In genomic region chr7:100081535-100082102, GRCh38 we compare ENCODE assay signal across 1 cellular context.
A peak's percentile ranks its signal among the peaks of the same experiment; 100 is the strongest.
TF ChIP-seq lines count a peak whose summit lies in the region.

ZNF3 (minus strand) TSS chr7:100081723; CDS start chr7:100077357, 4,366 bp downstream.

TF ChIP-seq in K562, 482 proteins besides CTCF, POLR2A, EP300 and RAD21 (continued from another document and continues in another):
- TF ChIP-seq, protein P1, sequence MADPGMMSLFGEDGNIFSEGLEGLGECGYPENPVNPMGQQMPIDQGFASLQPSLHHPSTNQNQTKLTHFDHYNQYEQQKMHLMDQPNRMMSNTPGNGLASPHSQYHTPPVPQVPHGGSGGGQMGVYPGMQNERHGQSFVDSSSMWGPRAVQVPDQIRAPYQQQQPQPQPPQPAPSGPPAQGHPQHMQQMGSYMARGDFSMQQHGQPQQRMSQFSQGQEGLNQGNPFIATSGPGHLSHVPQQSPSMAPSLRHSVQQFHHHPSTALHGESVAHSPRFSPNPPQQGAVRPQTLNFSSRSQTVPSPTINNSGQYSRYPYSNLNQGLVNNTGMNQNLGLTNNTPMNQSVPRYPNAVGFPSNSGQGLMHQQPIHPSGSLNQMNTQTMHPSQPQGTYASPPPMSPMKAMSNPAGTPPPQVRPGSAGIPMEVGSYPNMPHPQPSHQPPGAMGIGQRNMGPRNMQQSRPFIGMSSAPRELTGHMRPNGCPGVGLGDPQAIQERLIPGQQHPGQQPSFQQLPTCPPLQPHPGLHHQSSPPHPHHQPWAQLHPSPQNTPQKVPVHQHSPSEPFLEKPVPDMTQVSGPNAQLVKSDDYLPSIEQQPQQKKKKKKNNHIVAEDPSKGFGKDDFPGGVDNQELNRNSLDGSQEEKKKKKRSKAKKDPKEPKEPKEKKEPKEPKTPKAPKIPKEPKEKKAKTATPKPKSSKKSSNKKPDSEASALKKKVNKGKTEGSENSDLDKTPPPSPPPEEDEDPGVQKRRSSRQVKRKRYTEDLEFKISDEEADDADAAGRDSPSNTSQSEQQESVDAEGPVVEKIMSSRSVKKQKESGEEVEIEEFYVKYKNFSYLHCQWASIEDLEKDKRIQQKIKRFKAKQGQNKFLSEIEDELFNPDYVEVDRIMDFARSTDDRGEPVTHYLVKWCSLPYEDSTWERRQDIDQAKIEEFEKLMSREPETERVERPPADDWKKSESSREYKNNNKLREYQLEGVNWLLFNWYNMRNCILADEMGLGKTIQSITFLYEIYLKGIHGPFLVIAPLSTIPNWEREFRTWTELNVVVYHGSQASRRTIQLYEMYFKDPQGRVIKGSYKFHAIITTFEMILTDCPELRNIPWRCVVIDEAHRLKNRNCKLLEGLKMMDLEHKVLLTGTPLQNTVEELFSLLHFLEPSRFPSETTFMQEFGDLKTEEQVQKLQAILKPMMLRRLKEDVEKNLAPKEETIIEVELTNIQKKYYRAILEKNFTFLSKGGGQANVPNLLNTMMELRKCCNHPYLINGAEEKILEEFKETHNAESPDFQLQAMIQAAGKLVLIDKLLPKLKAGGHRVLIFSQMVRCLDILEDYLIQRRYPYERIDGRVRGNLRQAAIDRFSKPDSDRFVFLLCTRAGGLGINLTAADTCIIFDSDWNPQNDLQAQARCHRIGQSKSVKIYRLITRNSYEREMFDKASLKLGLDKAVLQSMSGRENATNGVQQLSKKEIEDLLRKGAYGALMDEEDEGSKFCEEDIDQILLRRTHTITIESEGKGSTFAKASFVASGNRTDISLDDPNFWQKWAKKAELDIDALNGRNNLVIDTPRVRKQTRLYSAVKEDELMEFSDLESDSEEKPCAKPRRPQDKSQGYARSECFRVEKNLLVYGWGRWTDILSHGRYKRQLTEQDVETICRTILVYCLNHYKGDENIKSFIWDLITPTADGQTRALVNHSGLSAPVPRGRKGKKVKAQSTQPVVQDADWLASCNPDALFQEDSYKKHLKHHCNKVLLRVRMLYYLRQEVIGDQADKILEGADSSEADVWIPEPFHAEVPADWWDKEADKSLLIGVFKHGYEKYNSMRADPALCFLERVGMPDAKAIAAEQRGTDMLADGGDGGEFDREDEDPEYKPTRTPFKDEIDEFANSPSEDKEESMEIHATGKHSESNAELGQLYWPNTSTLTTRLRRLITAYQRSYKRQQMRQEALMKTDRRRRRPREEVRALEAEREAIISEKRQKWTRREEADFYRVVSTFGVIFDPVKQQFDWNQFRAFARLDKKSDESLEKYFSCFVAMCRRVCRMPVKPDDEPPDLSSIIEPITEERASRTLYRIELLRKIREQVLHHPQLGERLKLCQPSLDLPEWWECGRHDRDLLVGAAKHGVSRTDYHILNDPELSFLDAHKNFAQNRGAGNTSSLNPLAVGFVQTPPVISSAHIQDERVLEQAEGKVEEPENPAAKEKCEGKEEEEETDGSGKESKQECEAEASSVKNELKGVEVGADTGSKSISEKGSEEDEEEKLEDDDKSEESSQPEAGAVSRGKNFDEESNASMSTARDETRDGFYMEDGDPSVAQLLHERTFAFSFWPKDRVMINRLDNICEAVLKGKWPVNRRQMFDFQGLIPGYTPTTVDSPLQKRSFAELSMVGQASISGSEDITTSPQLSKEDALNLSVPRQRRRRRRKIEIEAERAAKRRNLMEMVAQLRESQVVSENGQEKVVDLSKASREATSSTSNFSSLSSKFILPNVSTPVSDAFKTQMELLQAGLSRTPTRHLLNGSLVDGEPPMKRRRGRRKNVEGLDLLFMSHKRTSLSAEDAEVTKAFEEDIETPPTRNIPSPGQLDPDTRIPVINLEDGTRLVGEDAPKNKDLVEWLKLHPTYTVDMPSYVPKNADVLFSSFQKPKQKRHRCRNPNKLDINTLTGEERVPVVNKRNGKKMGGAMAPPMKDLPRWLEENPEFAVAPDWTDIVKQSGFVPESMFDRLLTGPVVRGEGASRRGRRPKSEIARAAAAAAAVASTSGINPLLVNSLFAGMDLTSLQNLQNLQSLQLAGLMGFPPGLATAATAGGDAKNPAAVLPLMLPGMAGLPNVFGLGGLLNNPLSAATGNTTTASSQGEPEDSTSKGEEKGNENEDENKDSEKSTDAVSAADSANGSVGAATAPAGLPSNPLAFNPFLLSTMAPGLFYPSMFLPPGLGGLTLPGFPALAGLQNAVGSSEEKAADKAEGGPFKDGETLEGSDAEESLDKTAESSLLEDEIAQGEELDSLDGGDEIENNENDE (IDR thresholded peaks at IDR 0.05; ENCODE audit: low read depth, low read length) = no peak
- TF ChIP-seq, protein P2, sequence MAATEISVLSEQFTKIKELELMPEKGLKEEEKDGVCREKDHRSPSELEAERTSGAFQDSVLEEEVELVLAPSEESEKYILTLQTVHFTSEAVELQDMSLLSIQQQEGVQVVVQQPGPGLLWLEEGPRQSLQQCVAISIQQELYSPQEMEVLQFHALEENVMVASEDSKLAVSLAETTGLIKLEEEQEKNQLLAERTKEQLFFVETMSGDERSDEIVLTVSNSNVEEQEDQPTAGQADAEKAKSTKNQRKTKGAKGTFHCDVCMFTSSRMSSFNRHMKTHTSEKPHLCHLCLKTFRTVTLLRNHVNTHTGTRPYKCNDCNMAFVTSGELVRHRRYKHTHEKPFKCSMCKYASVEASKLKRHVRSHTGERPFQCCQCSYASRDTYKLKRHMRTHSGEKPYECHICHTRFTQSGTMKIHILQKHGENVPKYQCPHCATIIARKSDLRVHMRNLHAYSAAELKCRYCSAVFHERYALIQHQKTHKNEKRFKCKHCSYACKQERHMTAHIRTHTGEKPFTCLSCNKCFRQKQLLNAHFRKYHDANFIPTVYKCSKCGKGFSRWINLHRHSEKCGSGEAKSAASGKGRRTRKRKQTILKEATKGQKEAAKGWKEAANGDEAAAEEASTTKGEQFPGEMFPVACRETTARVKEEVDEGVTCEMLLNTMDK (IDR thresholded peaks at IDR 0.05; ENCODE audit: borderline replicate concordance, insufficient read depth, low read depth, low read length, poor library complexity, severe bottlenecking) = peak; percentile 96
- TF ChIP-seq KLF16 (IDR thresholded peaks at IDR 0.05) (peak; percentile 51; the same call in 1 of the 2 replicates), HMG20A (CRISPR knock-in tag; conservative IDR thresholded peaks at IDR 0.05) (no peak), HMGN3 (IDR thresholded peaks at IDR 0.05; ENCODE audit: borderline replicate concordance, extremely low read depth, insufficient read length, low read depth, low read length) (peak; percentile 99), ZBTB12 (CRISPR knock-in tag; IDR thresholded peaks at IDR 0.05) (peak; percentile 70), ARID1B (IDR thresholded peaks at IDR 0.05) (peak; percentile 54; the same call in 1 of the 2 replicates), RREB1 (CRISPR knock-in tag; IDR thresholded peaks at IDR 0.05) (no peak), TEAD4 (IDR thresholded peaks at IDR 0.05; ENCODE audit: low read length) (no peak; the same call in none of the 2 replicates), TEAD4 (CRISPR knock-in tag; IDR thresholded peaks at IDR 0.05; ENCODE audit: borderline replicate concordance) (no peak), PHF8 (IDR thresholded peaks at IDR 0.05; ENCODE audit: borderline replicate concordance, low read length) (peak; percentile 96; the same call in 1 of the 2 replicates), GTF2F1 (IDR thresholded peaks at IDR 0.05; ENCODE audit: low read depth, low read length) (0 out of 2 replicates have a peak, but pooled peaks have one; percentile 51), ELF1 (tag; IDR thresholded peaks at IDR 0.05) (peak; percentile 71), POLR2G (IDR thresholded peaks at IDR 0.05; ENCODE audit: low read depth, low read length) (peak; percentile 92), RBM39 (optimal IDR thresholded peaks at IDR 0.05; ENCODE audit: low read depth, low read length) (no peak), NFE2 (IDR thresholded peaks at IDR 0.05; ENCODE audit: low read depth) (peak; percentile 99), ZNF507 (tag; conservative IDR thresholded peaks at IDR 0.05) (no peak; the same call in 1 of the 2 replicates), L3MBTL2 (IDR thresholded peaks at IDR 0.05) (peak; percentile 99), BRF2 (IDR thresholded peaks at IDR 0.05; ENCODE audit: borderline replicate concordance, insufficient read depth, insufficient read length) (no peak), CBX3 (IDR thresholded peaks at IDR 0.05; ENCODE audit: borderline replicate concordance in 1 of 2, low read length in 2 of 2) (peak in 1 of 2 experiments; percentile 93; a peak in 2 of 3 replicates), MAFG (tag; conservative IDR thresholded peaks at IDR 0.05) (peak; percentile 99), FUS (optimal IDR thresholded peaks at IDR 0.05; ENCODE audit: low read depth, low read length) (peak; percentile 53), MECOM (CRISPR knock-in tag; IDR thresholded peaks at IDR 0.05) (no peak), ILK (tag; IDR thresholded peaks at IDR 0.05; ENCODE audit: borderline replicate concordance, low read depth) (no peak), HDAC2 (IDR thresholded peaks at IDR 0.05) (peak; percentile 17; the same call in 1 of the 2 replicates), XRCC5 (IDR thresholded peaks at IDR 0.05; ENCODE audit: low read depth, low read length) (peak; percentile 100), PPARD (CRISPR knock-in tag; IDR thresholded peaks at IDR 0.05) (no peak), SRSF1 (IDR thresholded peaks at IDR 0.05; ENCODE audit: low read depth, low read length) (no peak), SMARCC2 (IDR thresholded peaks at IDR 0.05; ENCODE audit: low read depth) (no peak; the same call in 1 of the 2 replicates), MAFF (IDR thresholded peaks at IDR 0.05; ENCODE audit: low read length) (peak; percentile 92), ESRRB (CRISPR knock-in tag; IDR thresholded peaks at IDR 0.05; ENCODE audit: borderline replicate concordance) (0 out of 2 replicates have a peak, but pooled peaks have one; percentile 53), CCNT2 (IDR thresholded peaks at IDR 0.05; ENCODE audit: borderline replicate concordance, extremely low read depth, insufficient read length, low read depth, low read length) (peak; percentile 98), ZSCAN32 (CRISPR knock-in tag; IDR thresholded peaks at IDR 0.05) (0 out of 2 replicates have a peak, but pooled peaks have one; percentile 29), TBL1XR1 (IDR thresholded peaks at IDR 0.05; ENCODE audit: low read length in 2 of 2) (peak in 1 of 2 experiments; percentile 85; a peak in 3 of 4 replicates), ZNF23 (CRISPR knock-in tag; IDR thresholded peaks at IDR 0.05) (no peak)
- TF ChIP-seq, protein P3, sequence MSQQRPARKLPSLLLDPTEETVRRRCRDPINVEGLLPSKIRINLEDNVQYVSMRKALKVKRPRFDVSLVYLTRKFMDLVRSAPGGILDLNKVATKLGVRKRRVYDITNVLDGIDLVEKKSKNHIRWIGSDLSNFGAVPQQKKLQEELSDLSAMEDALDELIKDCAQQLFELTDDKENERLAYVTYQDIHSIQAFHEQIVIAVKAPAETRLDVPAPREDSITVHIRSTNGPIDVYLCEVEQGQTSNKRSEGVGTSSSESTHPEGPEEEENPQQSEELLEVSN (IDR thresholded peaks at IDR 0.05; ENCODE audit: borderline replicate concordance in 1 of 2, extremely low read depth in 1 of 2, insufficient read depth in 1 of 2, insufficient read length in 1 of 2, low read depth in 1 of 2, low read length in 1 of 2, poor library complexity in 1 of 2, severe bottlenecking in 1 of 2) = peak; percentile 96 to 100
